In genomic region chr17:46810837-46811236, GRCh38 we compare ENCODE assay signal across 24 cellular contexts. TPM values are rescaled to one million over a fixed set of nuclear protein-coding genes. Genes with fewer than 3 reads are reported as not detected.
DNase-seq lines count a peak whose midpoint lies in the region; ATAC-seq, FAIRE-seq and TF ChIP-seq lines count a peak whose summit lies in the region.
"Had no signal": no experiment of that assay in that cellular context is flagged by ENCODE, and none has a peak within 500 bp of the region (broad histone marks: within the 10 kb centered on the region; RNA-seq: fewer than 3 reads in every experiment).

No MANE protein-coding gene starts in this region.

- H3K4me1 ChIP-seq in HepG2 (ENCODE audit: insufficient read depth, low read length) (no peaks in the 10 kb centered on the region), right lobe of liver (no peaks in the 10 kb centered on the region), neural progenitor cell (no peaks in the 10 kb centered on the region)

- peaks cover 65% of the 10 kb centered on the region for H3K4me1 Mint-ChIP-seq in neural progenitor cell

- peak overlapping the region; percentile 57 for H3K27ac Mint-ChIP-seq in neural progenitor cell
- H3K27ac Mint-ChIP-seq: CD8-positive, alpha-beta T cell had no signal

- FAIRE-seq in HepG2 (lab: Jason Lieb, UNC) = no peak
- FAIRE-seq: GM19239, H54 had no signal

- H3K36me3 ChIP-seq in HepG2 (replicated peaks in 1 of 2; ENCODE audit: control insufficient read depth in 1 of 2, insufficient read depth in 2 of 2, low read length in 2 of 2) (no peaks in the 10 kb centered on the region), right lobe of liver (no peaks in the 10 kb centered on the region), neural progenitor cell (no peaks in the 10 kb centered on the region)

- BruUV-seq in HepG2 (replicated peaks; lab: Mats Ljungman, UMichigan) = no TSS peak

- H3K36me3 Mint-ChIP-seq in neural progenitor cell = peaks cover 20% of the 10 kb centered on the region
- H3K36me3 Mint-ChIP-seq: CD8-positive, alpha-beta T cell had no signal

- in situ Hi-C loops in HepG2 (cut with HindIII; ENCODE audit: extremely low pct_ligation_motif_present, low pct_unique_long_range_greater_than_20kb) = no loop called here

- no peak overlapping the region for H2AFZ ChIP-seq in HepG2 (ENCODE audit: low read length)
- H2AFZ ChIP-seq in neural progenitor cell (replicated peaks) = no peak overlapping the region

- TF ChIP-seq RAD21 in HepG2 (CRISPR knock-in tag; IDR thresholded peaks at IDR 0.05) = no peak

- peaks cover 20% of the 10 kb centered on the region for H3K27me3 Mint-ChIP-seq in neural progenitor cell (ENCODE audit: insufficient read depth, low read depth)

- CTCF ChIA-PET in HepG2 (lab: Yijun Ruan, JAX; ENCODE audit: low intra/inter-chr PET ratio, low total read pairs) = no interaction called here

- H3K79me2 ChIP-seq in HepG2 (ENCODE audit: insufficient read depth, low read length) = no peaks in the 10 kb centered on the region
- H3K79me2 ChIP-seq in neural progenitor cell (ENCODE audit: low read depth) = no peaks in the 10 kb centered on the region

- intact Hi-C loops in HepG2 (cut with micrococcal nuclease; ENCODE audit: unreplicated experiment) = no loop called here
- intact Hi-C loops in right lobe of liver (cut with DNase I) = no loop called here
- intact Hi-C loops in head of caudate nucleus (cut with DNase I) = no loop called here

- no peak overlapping the region for H3K9ac ChIP-seq in HepG2 (ENCODE audit: insufficient read depth, low read depth, low read length)
- no peak overlapping the region for H3K9ac ChIP-seq in neural progenitor cell
- H3K9ac ChIP-seq: SK-N-SH had no signal

- H3F3A ChIP-seq in neural progenitor cell (ENCODE audit: low read depth) = no peaks in the 10 kb centered on the region

- H3K4me2 ChIP-seq in HepG2 (ENCODE audit: low read depth, low read length) (no peak overlapping the region), neural progenitor cell (no peak overlapping the region)
- H3K4me2 ChIP-seq: SK-N-SH had no signal

- no peak for TF ChIP-seq EP300 in HepG2 (IDR thresholded peaks at IDR 0.05; ENCODE audit: low read depth in 2 of 2, low read length in 2 of 2)
- no peak for TF ChIP-seq EP300 in HepG2 (CRISPR knock-in tag; IDR thresholded peaks at IDR 0.05; ENCODE audit: borderline replicate concordance)

- H3K27me3 ChIP-seq in HepG2 (ENCODE audit: control insufficient read depth in 1 of 2, insufficient read depth in 2 of 2, low read length in 2 of 2) (peaks cover 4 to 68% of the 10 kb centered on the region in 2 experiments; a peak in 3 of 5 replicates), right lobe of liver (no peaks in the 10 kb centered on the region), neural progenitor cell (peaks cover 44% of the 10 kb centered on the region)

- no peaks in the 10 kb centered on the region for H3K9me3 Mint-ChIP-seq in neural progenitor cell
- H3K9me3 Mint-ChIP-seq: CD8-positive, alpha-beta T cell had no signal

- no peak overlapping the region for H3K27ac ChIP-seq in HepG2 (ENCODE audit: extremely low read length, insufficient read depth, low read length)
- no peak overlapping the region for H3K27ac ChIP-seq in right lobe of liver
- no peak overlapping the region for H3K27ac ChIP-seq in neural progenitor cell
- H3K27ac ChIP-seq: 22Rv1 had no signal

- WGBS in HepG2 (ENCODE audit: low lambda C conversion rate) = 47% methylated on average over 10 of the region's 10 CpGs
- WGBS in right lobe of liver (ENCODE audit: insufficient coverage, low coverage, low lambda C conversion rate, missing lambda C conversion rate) = no CpG with 5 or more reads among the region's 10 CpGs

- POLR2A ChIA-PET in HepG2 (lab: Yijun Ruan, JAX) = no interaction called here

- ATAC-seq in HepG2 (peak; percentile 15; the same call in 2 of the 3 replicates), right lobe of liver (no peak)
- ATAC-seq: CD8-positive, alpha-beta T cell; Panc1 had no signal

- no peaks in the 10 kb centered on the region for H4K20me1 ChIP-seq in HepG2 (ENCODE audit: insufficient read depth, low read length)
- no peaks in the 10 kb centered on the region for H4K20me1 ChIP-seq in neural progenitor cell (ENCODE audit: low read depth)

- TF ChIP-seq CTCF in HepG2 (CRISPR knock-in tag; IDR thresholded peaks at IDR 0.05) (no peak), right lobe of liver (IDR thresholded peaks at IDR 0.05) (no peak), neural progenitor cell (IDR thresholded peaks at IDR 0.05) (no peak)

- H3K4me3 ChIP-seq in HepG2 (replicated peaks in 1 of 3; ENCODE audit: insufficient read depth in 1 of 3, low read depth in 2 of 3, low read length in 3 of 3) = no peak overlapping the region
- no peak overlapping the region for H3K4me3 ChIP-seq in right lobe of liver
- no peak overlapping the region for H3K4me3 ChIP-seq in neural progenitor cell

- peak overlapping the region; percentile 48 for H3K4me3 Mint-ChIP-seq in neural progenitor cell
- H3K4me3 Mint-ChIP-seq: CD8-positive, alpha-beta T cell had no signal

- H3K9me3 ChIP-seq in HepG2 (ENCODE audit: low read length) (no peaks in the 10 kb centered on the region), right lobe of liver (no peaks in the 10 kb centered on the region), neural progenitor cell (ENCODE audit: low read depth) (no peaks in the 10 kb centered on the region)
- H3K9me3 ChIP-seq: SK-N-SH had no signal

- DNase-seq in HepG2 (ENCODE audit: low spot score) (no peak), right lobe of liver (no peak), islet precursor cell (peak; percentile 91), neural progenitor cell (ENCODE audit: low spot score) (no peak), head of caudate nucleus (no peak), NCI-H2171 (lab: John Stamatoyannopoulos, UW) (no peak), NCI-H128 (lab: John Stamatoyannopoulos, UW; ENCODE audit: unreplicated experiment) (no peak)
- DNase-seq in stimulated activated CD4-positive, alpha-beta T cell treated with anti-CD3 and anti-CD28 coated beads, Interleukin-2, amount 100 ng/mL, for 24 hours = no peak
- DNase-seq: ACHN; C1 segment of cervical spinal cord; CD8-positive, alpha-beta T cell; MV-4-11; NCI-H1105 treated with DMSO at 0.1 percent for 48 hours; NCI-H1694; NCI-H2081; NCI-H2171 treated with DMSO at 0.1 percent for 48 hours; NCI-H524 treated with DMSO at 0.1 percent for 48 hours; SIG-M5; SK-N-SH had no signal

- TF ChIP-seq POLR2A in HepG2 (IDR thresholded peaks at IDR 0.05; ENCODE audit: insufficient read depth in 1 of 2, low read depth in 2 of 2, low read length in 2 of 2) (no peak), right lobe of liver (IDR thresholded peaks at IDR 0.05) (no peak)

RNA-seq across cellular contexts. Expression of gene WNT3, which starts 7.7 kb away (rescaled TPM):
- 6.4 and 8.5 TPM in 2 replicates for total RNA-seq in HepG2 (2016; rRNA removed; fragmentation: Illumina TruSeq; extraction: Trizol)
- 0.71 and 1.2 TPM in 2 replicates for total RNA-seq in HepG2 (2016; cell fraction: cytosol; rRNA removed; fragmentation: Illumina TruSeq; extraction: Trizol; ENCODE audit: low read depth)
- total RNA-seq in HepG2 (2016; cell fraction: insoluble cytoplasmic fraction; rRNA removed; fragmentation: Illumina TruSeq; extraction: Trizol) = 5.9 and 8.3 TPM in 2 replicates
- total RNA-seq in HepG2 (2016; cell fraction: membrane; rRNA removed; fragmentation: Illumina TruSeq; extraction: Trizol) = 4.3 and 4.8 TPM in 2 replicates
- total RNA-seq in HepG2 (2016; cell fraction: nucleus; rRNA removed; fragmentation: Illumina TruSeq; extraction: Trizol) = 8.4 and 9.8 TPM in 2 replicates
- polyA plus RNA-seq in HepG2 (2011; rRNA removed) = 10.3 and 12.5 TPM in 2 replicates
- 5.1 and 6.8 TPM in 2 replicates for polyA plus RNA-seq in HepG2 (2011; cell fraction: cytosol; rRNA removed)
- polyA plus RNA-seq in HepG2 (2011; cell fraction: nucleus; rRNA removed) = 27.1 and 28.5 TPM in 2 replicates
- polyA plus RNA-seq in HepG2 (2012) = 6.9 and 7.4 TPM in 2 replicates
- polyA plus RNA-seq in HepG2 (2016; cell fraction: cytosol; fragmentation: Illumina TruSeq; extraction: Trizol; ENCODE audit: low read depth) = 0.82 and 0.98 TPM in 2 replicates
- 6.2 TPM in 2 replicates for polyA plus RNA-seq in HepG2 (2016; cell fraction: insoluble cytoplasmic fraction; fragmentation: Illumina TruSeq; extraction: Trizol; ENCODE audit: low read depth)
- 2.9 and 3.1 TPM in 2 replicates for polyA plus RNA-seq in HepG2 (2016; cell fraction: membrane; fragmentation: Illumina TruSeq; extraction: Trizol; ENCODE audit: low read depth)
- 27.6 and 28.5 TPM in 2 replicates for polyA plus RNA-seq in HepG2 (2016; cell fraction: nucleus; fragmentation: Illumina TruSeq; extraction: Trizol; ENCODE audit: insufficient read depth, low read depth)
- polyA minus RNA-seq in HepG2 (2011; rRNA and poly(A)+ RNA removed; ENCODE audit: low replicate concordance) = 4.4 and 6.5 TPM in 2 replicates
- polyA minus RNA-seq in HepG2 (2011; cell fraction: cytosol; rRNA and poly(A)+ RNA removed) = 2.9 and 3.2 TPM in 2 replicates
- polyA minus RNA-seq in HepG2 (2011; cell fraction: nucleus; rRNA and poly(A)+ RNA removed) = 5.0 and 6.2 TPM in 2 replicates
- total RNA-seq in right lobe of liver = 1 to 10 TPM; 1.0 to 5.0 (median 4.0) TPM
- 1.1 and 1.7 TPM in 2 replicates for total RNA-seq in neural progenitor cell (ENCODE audit: low replicate concordance)
- total RNA-seq: CD8-positive, alpha-beta T cell had no signal

RNA-seq across cellular contexts. Expression of gene WNT9B, which starts 40.5 kb away (rescaled TPM):
- total RNA-seq in HepG2 (2016; rRNA removed; fragmentation: Illumina TruSeq; extraction: Trizol) (not detected in 2 replicates), right lobe of liver (1 to 10 TPM in 2 of 6 experiments, under 1 TPM in 1, not detected in 3; 0.55 to 1.7 (median 1.2) TPM), neural progenitor cell (ENCODE audit: low replicate concordance) (0.12 TPM in 1 of 2 replicates, not detected in the other)
- not detected in 2 replicates for total RNA-seq in HepG2 (2016; cell fraction: cytosol; rRNA removed; fragmentation: Illumina TruSeq; extraction: Trizol; ENCODE audit: low read depth)
- total RNA-seq in HepG2 (2016; cell fraction: insoluble cytoplasmic fraction; rRNA removed; fragmentation: Illumina TruSeq; extraction: Trizol) = not detected in 2 replicates
- not detected in 2 replicates for total RNA-seq in HepG2 (2016; cell fraction: membrane; rRNA removed; fragmentation: Illumina TruSeq; extraction: Trizol)
- total RNA-seq in HepG2 (2016; cell fraction: nucleus; rRNA removed; fragmentation: Illumina TruSeq; extraction: Trizol) = not detected in 2 replicates
- not detected in 2 replicates for polyA plus RNA-seq in HepG2 (2011; rRNA removed)
- polyA plus RNA-seq in HepG2 (2011; cell fraction: cytosol; rRNA removed) = 0.03 TPM in 1 of 2 replicates, not detected in the other
- not detected in 2 replicates for polyA plus RNA-seq in HepG2 (2011; cell fraction: nucleus; rRNA removed)
- 0.29 TPM in 1 of 2 replicates, not detected in the other for polyA plus RNA-seq in HepG2 (2012)
- not detected in 2 replicates for polyA plus RNA-seq in HepG2 (2016; cell fraction: cytosol; fragmentation: Illumina TruSeq; extraction: Trizol; ENCODE audit: low read depth)
- not detected in 2 replicates for polyA plus RNA-seq in HepG2 (2016; cell fraction: insoluble cytoplasmic fraction; fragmentation: Illumina TruSeq; extraction: Trizol; ENCODE audit: low read depth)
- polyA plus RNA-seq in HepG2 (2016; cell fraction: membrane; fragmentation: Illumina TruSeq; extraction: Trizol; ENCODE audit: low read depth) = not detected in 2 replicates
- polyA plus RNA-seq in HepG2 (2016; cell fraction: nucleus; fragmentation: Illumina TruSeq; extraction: Trizol; ENCODE audit: insufficient read depth, low read depth) = not detected in 2 replicates
- polyA minus RNA-seq in HepG2 (2011; rRNA and poly(A)+ RNA removed; ENCODE audit: low replicate concordance) = not detected in 2 replicates
- not detected in 2 replicates for polyA minus RNA-seq in HepG2 (2011; cell fraction: cytosol; rRNA and poly(A)+ RNA removed)
- not detected in 2 replicates for polyA minus RNA-seq in HepG2 (2011; cell fraction: nucleus; rRNA and poly(A)+ RNA removed)
- total RNA-seq: CD8-positive, alpha-beta T cell; M059J had no signal
- polyA plus RNA-seq: SK-N-SH had no signal
